In the genomic region with DNA sequence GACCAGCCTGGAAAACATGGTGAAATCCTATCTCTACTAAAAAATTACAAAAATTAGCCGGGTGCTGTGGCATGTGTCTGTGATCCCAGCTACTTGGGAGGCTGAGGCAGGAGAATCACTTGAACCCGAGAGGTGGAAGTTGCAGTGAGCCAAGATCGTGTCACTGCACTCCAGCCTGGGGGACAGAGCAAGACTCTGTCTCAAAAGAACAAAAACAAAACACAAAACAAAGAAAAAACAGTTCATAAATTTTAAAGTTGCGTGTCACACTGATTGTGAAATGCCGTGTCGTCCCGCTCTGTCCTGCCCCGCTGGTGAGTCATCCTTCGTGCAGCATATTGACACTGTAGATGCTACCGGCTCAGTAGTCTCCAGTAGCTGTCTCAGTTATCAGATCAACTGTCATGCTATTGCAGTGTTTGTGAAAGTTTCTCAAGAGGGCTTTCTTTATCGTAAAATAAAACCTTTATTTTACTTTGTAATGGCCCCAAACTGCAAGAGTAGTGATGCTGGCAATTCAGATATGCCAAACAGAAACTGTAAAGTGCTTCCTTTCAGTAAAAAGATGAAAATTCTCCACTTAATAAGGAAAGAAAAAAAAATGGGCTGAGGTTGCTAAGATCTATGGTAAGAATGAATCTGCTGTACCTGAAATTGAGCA, we compare ENCODE assay signal across 9 cellular contexts. TPM values are rescaled to one million over a fixed set of nuclear protein-coding genes. Genes with fewer than 3 reads are reported as not detected.
DNase-seq lines count a peak whose midpoint lies in the region; ATAC-seq, FAIRE-seq and TF ChIP-seq lines count a peak whose summit lies in the region.
"Had no signal": no experiment of that assay in that cellular context is flagged by ENCODE, and none has a peak within 500 bp of the region (broad histone marks: within the 10 kb centered on the region; RNA-seq: fewer than 3 reads in every experiment).

No MANE protein-coding gene starts in this region.

- peak overlapping the region; percentile 64 to 83 for H3K27ac ChIP-seq in A549
- H3K27ac ChIP-seq in vagina, result no peak overlapping the region

- intact Hi-C loops in vagina (cut with DNase I), result no loop called here

- peak; percentile 37 to 76; a peak in 4 of 6 replicates for ATAC-seq in A549
- ATAC-seq in SK-N-SH treated with all-trans-retinoic acid at 6 μM for 48 hours, result peak; percentile 63
- no peak for ATAC-seq in GM21529 (IDR thresholded peaks at IDR 0.05; ENCODE audit: unreplicated experiment)
- no peak for ATAC-seq in HG02759 (IDR thresholded peaks at IDR 0.05; ENCODE audit: unreplicated experiment)

- 1% methylated on average over 11 of the region's 11 CpGs for WGBS in A549 (ENCODE audit: missing lambda C conversion rate)

- H3K36me3 ChIP-seq in vagina, result no peaks in the 10 kb centered on the region

- H3K4me3 ChIP-seq in A549, result no peak overlapping the region
- H3K4me3 ChIP-seq in vagina, result no peak overlapping the region

- peak in 1 of 2 experiments; percentile 39; a peak in 1 of 5 replicates for TF ChIP-seq RAD21 in A549 (conservative IDR thresholded peaks at IDR 0.05 in 1 of 2, IDR thresholded peaks at IDR 0.05 in 1 of 2)

- H3K27me3 ChIP-seq in vagina, result no peaks in the 10 kb centered on the region

- TF ChIP-seq POLR2A in A549 (IDR thresholded peaks at IDR 0.05; ENCODE audit: low read length) (no peak), vagina (IDR thresholded peaks at IDR 0.05) (no peak)

- peak overlapping the region; percentile 74 for H3K4me2 ChIP-seq in A549

- H3K9me3 ChIP-seq in A549, result no peaks in the 10 kb centered on the region
- no peaks in the 10 kb centered on the region for H3K9me3 ChIP-seq in vagina

- POLR2A ChIA-PET in A549 (lab: Yijun Ruan, JAX), result interaction anchor here (0.6 to 1.6 kb wide), 3 partner anchors 11 to 1009 kb away, joined by 4 to 6 read pairs (median 4); no protein-coding TSS in a partner anchor

- CTCF ChIA-PET in A549 (lab: Yijun Ruan, JAX), result interaction anchor here (0.6 to 14.6 kb wide), 15 partner anchors 9 to 583 kb away, joined by 3 to 390 read pairs (median 5); no protein-coding TSS in a partner anchor

- H3K4me1 ChIP-seq in A549 (peaks cover 95% of the 10 kb centered on the region), vagina (peaks cover 17% of the 10 kb centered on the region)

- FAIRE-seq in A549 (lab: Jason Lieb, UNC), result peak; percentile 88

- DNase-seq in A549 (ENCODE audit: low read depth in 1 of 2, low spot score in 1 of 2), result peak; percentile 84 to 91
- DNase-seq in H4 (ENCODE audit: low spot score), result peak; percentile 79
- peak; percentile 69 for DNase-seq in glomerular visceral epithelial cell (ENCODE audit: extremely low spot score)
- no peak for DNase-seq in vagina (ENCODE audit: extremely low spot score in 2 of 2)
- DNase-seq in effector CD4-positive, alpha-beta T cell, result no peak

- TF ChIP-seq EP300 in A549 (IDR thresholded peaks at IDR 0.05), result peak in 1 of 2 experiments; percentile 49; a peak in 2 of 5 replicates

- no peak for TF ChIP-seq CTCF in A549 (IDR thresholded peaks at IDR 0.05)
- no peak for TF ChIP-seq CTCF in vagina (IDR thresholded peaks at IDR 0.05)

TF ChIP-seq in A549, 52 proteins besides CTCF, POLR2A, EP300 and RAD21 (continues in another document):
- TF ChIP-seq TFCP2L1 (CRISPR knock-in tag; IDR thresholded peaks at IDR 0.05) (no peak), CEBPB (IDR thresholded peaks at IDR 0.05) (peak; percentile 92 to 97), ZNF302 (CRISPR knock-in tag; IDR thresholded peaks at IDR 0.05) (no peak), EHF (CRISPR knock-in tag; IDR thresholded peaks at IDR 0.05) (no peak), CHD2 (IDR thresholded peaks at IDR 0.05; ENCODE audit: low read length, partially characterized antibody) (peak; percentile 40), SREBF2 (IDR thresholded peaks at IDR 0.05) (no peak), FOSB (CRISPR knock-in tag; IDR thresholded peaks at IDR 0.05) (no peak), MAFK (IDR thresholded peaks at IDR 0.05; ENCODE audit: partially characterized antibody) (no peak), JUN (IDR thresholded peaks at IDR 0.05) (peak; percentile 71 to 74; a peak in 4 of 5 replicates), FOXS1 (CRISPR knock-in tag; IDR thresholded peaks at IDR 0.05) (no peak), CBX8 (IDR thresholded peaks at IDR 0.05) (no peak), ZFP36 (IDR thresholded peaks at IDR 0.05; ENCODE audit: borderline replicate concordance, partially characterized antibody) (no peak), EHMT2 (IDR thresholded peaks at IDR 0.05; ENCODE audit: low read depth) (no peak), GATA3 (IDR thresholded peaks at IDR 0.05; ENCODE audit: borderline replicate concordance) (peak; percentile 83)
- TF ChIP-seq, protein P1, sequence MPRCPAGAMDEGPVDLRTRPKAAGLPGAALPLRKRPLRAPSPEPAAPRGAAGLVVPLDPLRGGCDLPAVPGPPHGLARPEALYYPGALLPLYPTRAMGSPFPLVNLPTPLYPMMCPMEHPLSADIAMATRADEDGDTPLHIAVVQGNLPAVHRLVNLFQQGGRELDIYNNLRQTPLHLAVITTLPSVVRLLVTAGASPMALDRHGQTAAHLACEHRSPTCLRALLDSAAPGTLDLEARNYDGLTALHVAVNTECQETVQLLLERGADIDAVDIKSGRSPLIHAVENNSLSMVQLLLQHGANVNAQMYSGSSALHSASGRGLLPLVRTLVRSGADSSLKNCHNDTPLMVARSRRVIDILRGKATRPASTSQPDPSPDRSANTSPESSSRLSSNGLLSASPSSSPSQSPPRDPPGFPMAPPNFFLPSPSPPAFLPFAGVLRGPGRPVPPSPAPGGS (IDR thresholded peaks at IDR 0.05), result 0 out of 3 replicates have a peak, but pooled peaks have one; percentile 39
- TF ChIP-seq, protein P2, sequence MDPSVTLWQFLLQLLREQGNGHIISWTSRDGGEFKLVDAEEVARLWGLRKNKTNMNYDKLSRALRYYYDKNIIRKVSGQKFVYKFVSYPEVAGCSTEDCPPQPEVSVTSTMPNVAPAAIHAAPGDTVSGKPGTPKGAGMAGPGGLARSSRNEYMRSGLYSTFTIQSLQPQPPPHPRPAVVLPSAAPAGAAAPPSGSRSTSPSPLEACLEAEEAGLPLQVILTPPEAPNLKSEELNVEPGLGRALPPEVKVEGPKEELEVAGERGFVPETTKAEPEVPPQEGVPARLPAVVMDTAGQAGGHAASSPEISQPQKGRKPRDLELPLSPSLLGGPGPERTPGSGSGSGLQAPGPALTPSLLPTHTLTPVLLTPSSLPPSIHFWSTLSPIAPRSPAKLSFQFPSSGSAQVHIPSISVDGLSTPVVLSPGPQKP (IDR thresholded peaks at IDR 0.05; ENCODE audit: low read depth, low read length), result no peak

TF ChIP-seq in SK-N-SH treated with all-trans-retinoic acid at 6 μM for 48 hours, 23 proteins besides CTCF, POLR2A, EP300 and RAD21 (continues in another document):
- TF ChIP-seq PPARA (CRISPR knock-in tag; IDR thresholded peaks at IDR 0.05; ENCODE audit: borderline replicate concordance), result no peak
- no peak for TF ChIP-seq OSR1 (CRISPR knock-in tag; IDR thresholded peaks at IDR 0.05)
- no peak for TF ChIP-seq ZFP30 (CRISPR knock-in tag; IDR thresholded peaks at IDR 0.05)
- TF ChIP-seq TCF4 (CRISPR knock-in tag; IDR thresholded peaks at IDR 0.05; ENCODE audit: borderline replicate concordance), result no peak
- no peak for TF ChIP-seq BACH2 (CRISPR knock-in tag; IDR thresholded peaks at IDR 0.05; ENCODE audit: borderline replicate concordance)
- no peak for TF ChIP-seq RARB (CRISPR knock-in tag; IDR thresholded peaks at IDR 0.05)
- TF ChIP-seq SNAI2 (CRISPR knock-in tag; IDR thresholded peaks at IDR 0.05), result no peak
- no peak for TF ChIP-seq ISL1 (CRISPR knock-in tag; IDR thresholded peaks at IDR 0.05)
- TF ChIP-seq ESRRG (CRISPR knock-in tag; IDR thresholded peaks at IDR 0.05), result no peak
- TF ChIP-seq, protein P3, sequence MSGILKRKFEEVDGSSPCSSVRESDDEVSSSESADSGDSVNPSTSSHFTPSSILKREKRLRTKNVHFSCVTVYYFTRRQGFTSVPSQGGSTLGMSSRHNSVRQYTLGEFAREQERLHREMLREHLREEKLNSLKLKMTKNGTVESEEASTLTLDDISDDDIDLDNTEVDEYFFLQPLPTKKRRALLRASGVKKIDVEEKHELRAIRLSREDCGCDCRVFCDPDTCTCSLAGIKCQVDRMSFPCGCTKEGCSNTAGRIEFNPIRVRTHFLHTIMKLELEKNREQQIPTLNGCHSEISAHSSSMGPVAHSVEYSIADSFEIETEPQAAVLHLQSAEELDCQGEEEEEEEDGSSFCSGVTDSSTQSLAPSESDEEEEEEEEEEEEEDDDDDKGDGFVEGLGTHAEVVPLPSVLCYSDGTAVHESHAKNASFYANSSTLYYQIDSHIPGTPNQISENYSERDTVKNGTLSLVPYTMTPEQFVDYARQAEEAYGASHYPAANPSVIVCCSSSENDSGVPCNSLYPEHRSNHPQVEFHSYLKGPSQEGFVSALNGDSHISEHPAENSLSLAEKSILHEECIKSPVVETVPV (CRISPR knock-in tag; IDR thresholded peaks at IDR 0.05), result no peak
- TF ChIP-seq, protein P4, sequence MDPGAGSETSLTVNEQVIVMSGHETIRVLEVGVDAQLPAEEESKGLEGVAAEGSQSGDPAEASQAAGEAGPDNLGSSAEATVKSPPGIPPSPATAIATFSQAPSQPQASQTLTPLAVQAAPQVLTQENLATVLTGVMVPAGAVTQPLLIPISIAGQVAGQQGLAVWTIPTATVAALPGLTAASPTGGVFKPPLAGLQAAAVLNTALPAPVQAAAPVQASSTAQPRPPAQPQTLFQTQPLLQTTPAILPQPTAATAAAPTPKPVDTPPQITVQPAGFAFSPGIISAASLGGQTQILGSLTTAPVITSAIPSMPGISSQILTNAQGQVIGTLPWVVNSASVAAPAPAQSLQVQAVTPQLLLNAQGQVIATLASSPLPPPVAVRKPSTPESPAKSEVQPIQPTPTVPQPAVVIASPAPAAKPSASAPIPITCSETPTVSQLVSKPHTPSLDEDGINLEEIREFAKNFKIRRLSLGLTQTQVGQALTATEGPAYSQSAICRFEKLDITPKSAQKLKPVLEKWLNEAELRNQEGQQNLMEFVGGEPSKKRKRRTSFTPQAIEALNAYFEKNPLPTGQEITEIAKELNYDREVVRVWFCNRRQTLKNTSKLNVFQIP (CRISPR knock-in tag; IDR thresholded peaks at IDR 0.05; ENCODE audit: borderline replicate concordance, low read depth), result no peak
- TF ChIP-seq TOX (CRISPR knock-in tag; IDR thresholded peaks at IDR 0.05; ENCODE audit: borderline replicate concordance), result no peak
- no peak for TF ChIP-seq ZFP3 (CRISPR knock-in tag; IDR thresholded peaks at IDR 0.05)

RNA-seq across cellular contexts. Expression of a gene that starts 36.4 kb away (rescaled TPM):
- polyA plus RNA-seq in A549 (2011; rRNA removed) (0.70 and 0.88 TPM in 2 replicates), A549 (2017; fragmentation: RNase III; extraction: RNeasy Plus Mini Kit Qiagen cat#74134 plus additional on column Dnase treatment) (1.0 to 1.9 TPM (median 1.1 TPM) in 3 replicates)
- 0.97 and 0.98 TPM in 2 replicates for polyA plus RNA-seq in A549 (2012; cell fraction: cytosol; rRNA removed)
- polyA plus RNA-seq in A549 (2012; cell fraction: nucleus; rRNA removed), result 1.4 TPM in 2 replicates
- 0.88 and 1.6 TPM in 2 replicates for polyA minus RNA-seq in A549 (2011; rRNA and poly(A)+ RNA removed)
- total RNA-seq in H4 (2014; rRNA removed; shearing (Covaris generic)), result not detected in 2 replicates
- 7.9 TPM for total RNA-seq in vagina
- total RNA-seq: urinary bladder had no signal

RNA-seq across cellular contexts. Expression of a gene that starts 45.1 kb away (rescaled TPM):
- polyA plus RNA-seq in A549 (2011; rRNA removed) (0.78 and 1.9 TPM in 2 replicates), A549 (2017; fragmentation: RNase III; extraction: RNeasy Plus Mini Kit Qiagen cat#74134 plus additional on column Dnase treatment) (0.21 to 1.4 TPM (median 1.1 TPM) in 3 replicates)
- 0.70 and 0.75 TPM in 2 replicates for polyA plus RNA-seq in A549 (2012; cell fraction: cytosol; rRNA removed)
- 0.42 and 0.68 TPM in 2 replicates for polyA plus RNA-seq in A549 (2012; cell fraction: nucleus; rRNA removed)
- 0.63 and 1.2 TPM in 2 replicates for polyA minus RNA-seq in A549 (2011; rRNA and poly(A)+ RNA removed)
- total RNA-seq in H4 (2014; rRNA removed; shearing (Covaris generic)), result not detected in 2 replicates
- not detected for total RNA-seq in vagina
- total RNA-seq: urinary bladder had no signal
- polyA plus RNA-seq: urinary bladder had no signal

Comparison
In these comparisons a context has a peak if more than half of its experiments do, and no peak if none do; other contexts are left out.
1. ATAC-seq: peak in A549 (2 of 2) and SK-N-SH treated with all-trans-retinoic acid at 6 μM for 48 hours (single experiment); none in GM21529 (single experiment) and HG02759 (single experiment).
2. DNase-seq: peak in A549 (2 of 2), H4 (single experiment) and glomerular visceral epithelial cell (single experiment); none in vagina (0 of 2) and effector CD4-positive, alpha-beta T cell (single experiment).